Comparison of ENCODE assay signal across 23 cellular contexts in the genomic region with DNA sequence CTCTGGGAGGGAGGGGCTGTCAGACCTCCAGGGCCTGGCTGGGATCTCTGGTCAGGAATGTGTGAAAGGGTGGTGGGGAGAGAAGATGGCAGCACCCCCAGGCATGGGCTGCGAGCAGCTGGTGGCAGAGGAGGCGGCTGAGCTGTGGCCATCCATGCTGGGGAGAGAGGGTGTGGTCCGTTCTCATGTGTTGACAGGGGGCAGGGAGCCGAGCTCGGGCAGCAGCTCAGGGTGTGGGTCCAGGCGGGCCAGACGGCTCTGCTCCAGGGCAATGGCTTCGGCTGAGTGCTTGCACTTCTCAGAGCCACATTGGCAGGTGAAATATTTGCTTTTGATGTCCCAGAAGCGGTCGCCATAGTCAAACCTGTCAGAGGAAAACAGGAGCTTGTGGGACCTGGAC. TPM values are rescaled to one million over a fixed set of nuclear protein-coding genes. Genes with fewer than 3 reads are reported as not detected.
DNase-seq lines count a peak whose midpoint lies in the region; ATAC-seq, FAIRE-seq and TF ChIP-seq lines count a peak whose summit lies in the region.
"Had no signal": no experiment of that assay in that cellular context is flagged by ENCODE, and none has a peak within 500 bp of the region (broad histone marks: within the 10 kb centered on the region; RNA-seq: fewer than 3 reads in every experiment).

No MANE protein-coding gene starts in this region.

- H3K79me2 ChIP-seq in HepG2 (ENCODE audit: insufficient read depth, low read length): no peaks in the 10 kb centered on the region

- POLR2A ChIA-PET in HepG2 (lab: Yijun Ruan, JAX): interaction anchor here (1.2 to 7.2 kb wide), 2 partner anchors 9 to 16 kb away, joined by 3 to 103 read pairs; partner anchors contain the start of gene NEU1

- no peak for TF ChIP-seq RAD21 in HepG2 (CRISPR knock-in tag; IDR thresholded peaks at IDR 0.05)

- no peaks in the 10 kb centered on the region for H3K4me1 Mint-ChIP-seq in activated naive CD4-positive, alpha-beta T cell treated with anti-CD3 and anti-CD28 coated beads for 36 hours (ENCODE audit: low read depth)
- H3K4me1 Mint-ChIP-seq: activated naive CD4-positive, alpha-beta T cell treated with anti-CD3 and anti-CD28 coated beads, Interleukin-2, amount 50 U/mL, for 24 hours; central memory CD8-positive, alpha-beta T cell had no signal

- H3K4me1 ChIP-seq in HepG2 (ENCODE audit: insufficient read depth, low read length) (peaks cover 31% of the 10 kb centered on the region), right lobe of liver (no peaks in the 10 kb centered on the region), kidney (ENCODE audit: control insufficient read depth in 1 of 2, insufficient read depth in 1 of 2, low read depth in 1 of 2, low read length in 2 of 2) (peaks cover 0 to 8% of the 10 kb centered on the region in 2 donors)
- H3K4me1 ChIP-seq: A549, foreskin keratinocyte, right atrium auricular region had no signal

- H3K27ac ChIP-seq in HepG2 (ENCODE audit: extremely low read length, insufficient read depth, low read length) (no peak overlapping the region), right lobe of liver (no peak overlapping the region), kidney (ENCODE audit: low read depth in 2 of 2, low read length in 2 of 2) (no peak overlapping the region)
- H3K27ac ChIP-seq: A549, foreskin keratinocyte, right atrium auricular region had no signal

- WGBS in HepG2 (ENCODE audit: low lambda C conversion rate): 98% methylated on average over 7 of the region's 10 CpGs
- 92% methylated on average over 5 of the region's 10 CpGs for WGBS in right lobe of liver (ENCODE audit: insufficient coverage, low coverage, low lambda C conversion rate, missing lambda C conversion rate)

- H3K27ac Mint-ChIP-seq in activated naive CD4-positive, alpha-beta T cell treated with anti-CD3 and anti-CD28 coated beads for 36 hours: no peak overlapping the region
- H3K27ac Mint-ChIP-seq: activated naive CD4-positive, alpha-beta T cell treated with anti-CD3 and anti-CD28 coated beads, Interleukin-2, amount 50 U/mL, for 24 hours; activated T-cell treated with anti-CD3 and anti-CD28 coated beads, Interleukin-2, amount 50 U/mL, for 72 hours had no signal

- H3K4me3 ChIP-seq in HepG2 (replicated peaks in 1 of 3; ENCODE audit: insufficient read depth in 1 of 3, low read depth in 2 of 3, low read length in 3 of 3) (no peak overlapping the region), right lobe of liver (no peak overlapping the region), kidney (ENCODE audit: low read length in 2 of 2) (no peak overlapping the region)
- H3K4me3 ChIP-seq: A549, lower lobe of right lung, right atrium auricular region had no signal

- TF ChIP-seq POLR2A in HepG2 (IDR thresholded peaks at IDR 0.05; ENCODE audit: insufficient read depth in 1 of 2, low read depth in 2 of 2, low read length in 2 of 2) (no peak), right lobe of liver (IDR thresholded peaks at IDR 0.05) (no peak)

- H3K27me3 ChIP-seq in HepG2 (ENCODE audit: control insufficient read depth in 1 of 2, insufficient read depth in 2 of 2, low read length in 2 of 2): no peaks in the 10 kb centered on the region
- H3K27me3 ChIP-seq in right lobe of liver: no peaks in the 10 kb centered on the region
- H3K27me3 ChIP-seq: foreskin keratinocyte, right atrium auricular region had no signal

- no peak for TF ChIP-seq CTCF in HepG2 (CRISPR knock-in tag; IDR thresholded peaks at IDR 0.05)
- TF ChIP-seq CTCF in right lobe of liver (IDR thresholded peaks at IDR 0.05): no peak
- TF ChIP-seq CTCF in kidney (IDR thresholded peaks at IDR 0.05; ENCODE audit: borderline replicate concordance, extremely low read depth, insufficient read depth): no peak

- no peaks in the 10 kb centered on the region for H4K20me1 ChIP-seq in HepG2 (ENCODE audit: insufficient read depth, low read length)

- H3K36me3 ChIP-seq in HepG2 (replicated peaks in 1 of 2; ENCODE audit: control insufficient read depth in 1 of 2, insufficient read depth in 2 of 2, low read length in 2 of 2) (peaks cover 31 to 51% of the 10 kb centered on the region in 2 experiments), right lobe of liver (peaks cover 0 to 24% (median 8%) of the 10 kb centered on the region in 4 donors), kidney (ENCODE audit: control insufficient read depth in 1 of 2, insufficient read depth in 2 of 2, low read length in 2 of 2) (peaks cover 20 to 34% of the 10 kb centered on the region in 2 donors)

- H2AFZ ChIP-seq in HepG2 (ENCODE audit: low read length): no peak overlapping the region

- TF ChIP-seq EP300 in HepG2 (IDR thresholded peaks at IDR 0.05; ENCODE audit: low read depth in 2 of 2, low read length in 2 of 2) (no peak), HepG2 (CRISPR knock-in tag; IDR thresholded peaks at IDR 0.05; ENCODE audit: borderline replicate concordance) (no peak)

- FAIRE-seq in HepG2 (lab: Jason Lieb, UNC): no peak
- no peak for FAIRE-seq in kidney (lab: Jason Lieb, UNC)
- FAIRE-seq: A549 had no signal

- DNase-seq in HepG2 (ENCODE audit: low spot score) (no peak), right lobe of liver (no peak), kidney (peak; percentile 66), NCI-H146 (lab: John Stamatoyannopoulos, UW) (no peak), left ventricle myocardium superior (no peak)
- no peak for DNase-seq in activated naive CD4-positive, alpha-beta T cell treated with anti-CD3 and anti-CD28 coated beads for 36 hours
- DNase-seq: activated CD4-positive, CD25-positive, alpha-beta regulatory T cell treated with anti-CD3 and anti-CD28 coated beads, Interleukin-2, amount 50 U/mL, for 72 hours; activated T-cell treated with anti-CD3 and anti-CD28 coated beads, Interleukin-2, amount 50 U/mL, for 72 hours; aorta; GF-D8; hippocampal formation; lower lobe of right lung; NCI-H1694; NCI-H2171 treated with DMSO at 0.1 percent for 48 hours; NCI-H69; SHP77; stimulated activated CD8-positive, alpha-beta memory T cell treated with anti-CD3 and anti-CD28 coated beads, Interleukin-4, amount 100 ng/mL, for 48 hours had no signal

- no peak overlapping the region for H3K4me3 Mint-ChIP-seq in activated naive CD4-positive, alpha-beta T cell treated with anti-CD3 and anti-CD28 coated beads for 36 hours
- H3K4me3 Mint-ChIP-seq: activated naive CD4-positive, alpha-beta T cell treated with anti-CD3 and anti-CD28 coated beads, Interleukin-2, amount 50 U/mL, for 24 hours; activated T-cell treated with anti-CD3 and anti-CD28 coated beads, Interleukin-2, amount 50 U/mL, for 72 hours; central memory CD8-positive, alpha-beta T cell had no signal

- BruUV-seq in HepG2 (replicated peaks; lab: Mats Ljungman, UMichigan): TSS peak; percentile 77

- no peaks in the 10 kb centered on the region for H3K27me3 Mint-ChIP-seq in activated naive CD4-positive, alpha-beta T cell treated with anti-CD3 and anti-CD28 coated beads for 36 hours (ENCODE audit: low read depth)
- H3K27me3 Mint-ChIP-seq: activated naive CD4-positive, alpha-beta T cell treated with anti-CD3 and anti-CD28 coated beads, Interleukin-2, amount 50 U/mL, for 24 hours; central memory CD8-positive, alpha-beta T cell had no signal

- ATAC-seq in HepG2: no peak
- no peak for ATAC-seq in right lobe of liver
- ATAC-seq in left ventricle myocardium superior: no peak
- ATAC-seq: A549; activated T-cell treated with anti-CD3 and anti-CD28 coated beads, Interleukin-2, amount 50 U/mL, for 72 hours; lower lobe of right lung had no signal

- no peaks in the 10 kb centered on the region for H3K9me3 Mint-ChIP-seq in activated naive CD4-positive, alpha-beta T cell treated with anti-CD3 and anti-CD28 coated beads for 36 hours
- H3K9me3 Mint-ChIP-seq: activated naive CD4-positive, alpha-beta T cell treated with anti-CD3 and anti-CD28 coated beads, Interleukin-2, amount 50 U/mL, for 24 hours; activated T-cell treated with anti-CD3 and anti-CD28 coated beads, Interleukin-2, amount 50 U/mL, for 72 hours; central memory CD8-positive, alpha-beta T cell had no signal

- H3K9me3 ChIP-seq in HepG2 (ENCODE audit: low read length): no peaks in the 10 kb centered on the region
- H3K9me3 ChIP-seq in right lobe of liver: no peaks in the 10 kb centered on the region
- no peaks in the 10 kb centered on the region for H3K9me3 ChIP-seq in kidney (ENCODE audit: control insufficient read depth in 1 of 2, low read length in 2 of 2)
- H3K9me3 ChIP-seq: A549, lower lobe of right lung, right atrium auricular region had no signal

- CTCF ChIA-PET in HepG2 (lab: Yijun Ruan, JAX; ENCODE audit: low intra/inter-chr PET ratio, low total read pairs): no interaction called here
- CTCF ChIA-PET in activated naive CD4-positive, alpha-beta T cell treated with anti-CD3 and anti-CD28 coated beads for 36 hours (lab: Charles Lee): interaction anchor here (0.6 to 1.1 kb wide), 3 partner anchors 9 to 219 kb away, joined by 3 read pairs; partner anchors contain the start of gene C6orf47

- no peak overlapping the region for H3K4me2 ChIP-seq in HepG2 (ENCODE audit: low read depth, low read length)
- H3K4me2 ChIP-seq: A549 had no signal

- H3K9ac ChIP-seq in HepG2 (ENCODE audit: insufficient read depth, low read depth, low read length) (no peak overlapping the region), kidney (ENCODE audit: low read length in 2 of 2) (no peak overlapping the region)

- intact Hi-C loops in HepG2 (cut with micrococcal nuclease; ENCODE audit: unreplicated experiment) (no loop called here), right lobe of liver (cut with DNase I) (loop anchor here in 1 of 2 donors (10.0 kb wide), 1 partner anchor 205 kb away; no protein-coding TSS in a partner anchor), kidney (cut with DNase I) (no loop called here), left ventricle myocardium superior (cut with micrococcal nuclease) (no loop called here)
- intact Hi-C loops in activated naive CD4-positive, alpha-beta T cell treated with anti-CD3 and anti-CD28 coated beads for 36 hours (cut with micrococcal nuclease): no loop called here

- in situ Hi-C loops in HepG2 (cut with HindIII; ENCODE audit: extremely low pct_ligation_motif_present, low pct_unique_long_range_greater_than_20kb): no loop called here

- peaks cover 12% of the 10 kb centered on the region for H3K36me3 Mint-ChIP-seq in activated naive CD4-positive, alpha-beta T cell treated with anti-CD3 and anti-CD28 coated beads for 36 hours (ENCODE audit: low read depth)

RNA-seq across cellular contexts. Expression of gene SLC44A4, which starts 1.1 kb away (rescaled TPM):
- total RNA-seq in HepG2 (2016; rRNA removed; fragmentation: Illumina TruSeq; extraction: Trizol) (5.6 and 5.9 TPM in 2 replicates), right lobe of liver (under 1 TPM in 2 of 6 experiments, not detected in 4; 0.09 to 0.25 TPM), kidney (137 TPM), left ventricle myocardium superior (not detected)
- total RNA-seq in HepG2 (2016; cell fraction: cytosol; rRNA removed; fragmentation: Illumina TruSeq; extraction: Trizol; ENCODE audit: low read depth): 3.4 and 6.6 TPM in 2 replicates
- 4.8 and 8.3 TPM in 2 replicates for total RNA-seq in HepG2 (2016; cell fraction: insoluble cytoplasmic fraction; rRNA removed; fragmentation: Illumina TruSeq; extraction: Trizol)
- total RNA-seq in HepG2 (2016; cell fraction: membrane; rRNA removed; fragmentation: Illumina TruSeq; extraction: Trizol): 6.1 and 6.6 TPM in 2 replicates
- 4.4 TPM in 2 replicates for total RNA-seq in HepG2 (2016; cell fraction: nucleus; rRNA removed; fragmentation: Illumina TruSeq; extraction: Trizol)
- polyA plus RNA-seq in HepG2 (2011; rRNA removed) (3.5 and 3.6 TPM in 2 replicates), kidney (ENCODE audit: insufficient read depth, low read depth, low replicate concordance) (37.4 TPM)
- polyA plus RNA-seq in HepG2 (2011; cell fraction: cytosol; rRNA removed): 3.2 and 3.7 TPM in 2 replicates
- polyA plus RNA-seq in HepG2 (2011; cell fraction: nucleus; rRNA removed): 2.9 and 3.6 TPM in 2 replicates
- polyA plus RNA-seq in HepG2 (2012): 1.8 and 3.2 TPM in 2 replicates
- 3.9 and 4.5 TPM in 2 replicates for polyA plus RNA-seq in HepG2 (2016; cell fraction: cytosol; fragmentation: Illumina TruSeq; extraction: Trizol; ENCODE audit: low read depth)
- polyA plus RNA-seq in HepG2 (2016; cell fraction: insoluble cytoplasmic fraction; fragmentation: Illumina TruSeq; extraction: Trizol; ENCODE audit: low read depth): 5.7 and 6.7 TPM in 2 replicates
- 5.8 and 6.2 TPM in 2 replicates for polyA plus RNA-seq in HepG2 (2016; cell fraction: membrane; fragmentation: Illumina TruSeq; extraction: Trizol; ENCODE audit: low read depth)
- 10.4 and 12.4 TPM in 2 replicates for polyA plus RNA-seq in HepG2 (2016; cell fraction: nucleus; fragmentation: Illumina TruSeq; extraction: Trizol; ENCODE audit: insufficient read depth, low read depth)
- 4.9 TPM in 1 of 2 replicates, not detected in the other for polyA minus RNA-seq in HepG2 (2011; rRNA and poly(A)+ RNA removed; ENCODE audit: low replicate concordance)
- polyA minus RNA-seq in HepG2 (2011; cell fraction: cytosol; rRNA and poly(A)+ RNA removed): 0.97 and 0.99 TPM in 2 replicates
- 1.6 and 2.2 TPM in 2 replicates for polyA minus RNA-seq in HepG2 (2011; cell fraction: nucleus; rRNA and poly(A)+ RNA removed)
- total RNA-seq in activated naive CD4-positive, alpha-beta T cell treated with anti-CD3 and anti-CD28 coated beads for 36 hours: under 1 TPM in 1 of 2 experiments, not detected in 1; 0.10 TPM
- total RNA-seq: right atrium auricular region had no signal

RNA-seq across cellular contexts. Expression of gene NEU1, which starts 17.3 kb away (rescaled TPM):
- total RNA-seq in HepG2 (2016; rRNA removed; fragmentation: Illumina TruSeq; extraction: Trizol) (139 and 297 TPM in 2 replicates), right lobe of liver (10 to 100 TPM; 20.3 to 44.8 (median 34.1) TPM), kidney (66.9 TPM), left ventricle myocardium superior (24.9 TPM)
- 49.1 and 49.3 TPM in 2 replicates for total RNA-seq in HepG2 (2016; cell fraction: cytosol; rRNA removed; fragmentation: Illumina TruSeq; extraction: Trizol; ENCODE audit: low read depth)
- total RNA-seq in HepG2 (2016; cell fraction: insoluble cytoplasmic fraction; rRNA removed; fragmentation: Illumina TruSeq; extraction: Trizol): 132 and 314 TPM in 2 replicates
- 93.8 and 98.2 TPM in 2 replicates for total RNA-seq in HepG2 (2016; cell fraction: membrane; rRNA removed; fragmentation: Illumina TruSeq; extraction: Trizol)
- total RNA-seq in HepG2 (2016; cell fraction: nucleus; rRNA removed; fragmentation: Illumina TruSeq; extraction: Trizol): 237 and 274 TPM in 2 replicates
- polyA plus RNA-seq in HepG2 (2011; rRNA removed) (202 and 215 TPM in 2 replicates), kidney (ENCODE audit: insufficient read depth, low read depth, low replicate concordance) (131 TPM)
- 195 and 257 TPM in 2 replicates for polyA plus RNA-seq in HepG2 (2011; cell fraction: cytosol; rRNA removed)
- polyA plus RNA-seq in HepG2 (2011; cell fraction: nucleus; rRNA removed): 110 and 111 TPM in 2 replicates
- 88.7 and 96.9 TPM in 2 replicates for polyA plus RNA-seq in HepG2 (2012)
- 46.5 and 46.6 TPM in 2 replicates for polyA plus RNA-seq in HepG2 (2016; cell fraction: cytosol; fragmentation: Illumina TruSeq; extraction: Trizol; ENCODE audit: low read depth)
- polyA plus RNA-seq in HepG2 (2016; cell fraction: insoluble cytoplasmic fraction; fragmentation: Illumina TruSeq; extraction: Trizol; ENCODE audit: low read depth): 114 and 120 TPM in 2 replicates
- 67.2 and 70.7 TPM in 2 replicates for polyA plus RNA-seq in HepG2 (2016; cell fraction: membrane; fragmentation: Illumina TruSeq; extraction: Trizol; ENCODE audit: low read depth)
- 367 and 386 TPM in 2 replicates for polyA plus RNA-seq in HepG2 (2016; cell fraction: nucleus; fragmentation: Illumina TruSeq; extraction: Trizol; ENCODE audit: insufficient read depth, low read depth)
- 35.2 and 243 TPM in 2 replicates for polyA minus RNA-seq in HepG2 (2011; rRNA and poly(A)+ RNA removed; ENCODE audit: low replicate concordance)
- 76.7 and 85.5 TPM in 2 replicates for polyA minus RNA-seq in HepG2 (2011; cell fraction: cytosol; rRNA and poly(A)+ RNA removed)
- polyA minus RNA-seq in HepG2 (2011; cell fraction: nucleus; rRNA and poly(A)+ RNA removed): 40.9 and 43.8 TPM in 2 replicates
- 1 to 10 TPM; 8.4 to 9.2 TPM for total RNA-seq in activated naive CD4-positive, alpha-beta T cell treated with anti-CD3 and anti-CD28 coated beads for 36 hours

RNA-seq across cellular contexts. Expression of gene EHMT2, which starts 17.6 kb away (rescaled TPM):
- total RNA-seq in HepG2 (2016; rRNA removed; fragmentation: Illumina TruSeq; extraction: Trizol): 43.5 and 69.2 TPM in 2 replicates
- total RNA-seq in HepG2 (2016; cell fraction: cytosol; rRNA removed; fragmentation: Illumina TruSeq; extraction: Trizol; ENCODE audit: low read depth): 14.1 and 15.2 TPM in 2 replicates
- total RNA-seq in HepG2 (2016; cell fraction: insoluble cytoplasmic fraction; rRNA removed; fragmentation: Illumina TruSeq; extraction: Trizol): 34.4 and 70.7 TPM in 2 replicates
- total RNA-seq in HepG2 (2016; cell fraction: membrane; rRNA removed; fragmentation: Illumina TruSeq; extraction: Trizol): 29.3 and 33.1 TPM in 2 replicates
- 46.1 and 48.0 TPM in 2 replicates for total RNA-seq in HepG2 (2016; cell fraction: nucleus; rRNA removed; fragmentation: Illumina TruSeq; extraction: Trizol)
- 51.2 and 55.2 TPM in 2 replicates for polyA plus RNA-seq in HepG2 (2011; rRNA removed)
- 29.3 and 36.1 TPM in 2 replicates for polyA plus RNA-seq in HepG2 (2011; cell fraction: cytosol; rRNA removed)
- polyA plus RNA-seq in HepG2 (2011; cell fraction: nucleus; rRNA removed): 180 and 272 TPM in 2 replicates
- polyA plus RNA-seq in HepG2 (2012): 37.6 and 43.1 TPM in 2 replicates
- 8.3 and 9.2 TPM in 2 replicates for polyA plus RNA-seq in HepG2 (2016; cell fraction: cytosol; fragmentation: Illumina TruSeq; extraction: Trizol; ENCODE audit: low read depth)
- 36.0 and 58.3 TPM in 2 replicates for polyA plus RNA-seq in HepG2 (2016; cell fraction: insoluble cytoplasmic fraction; fragmentation: Illumina TruSeq; extraction: Trizol; ENCODE audit: low read depth)
- 16.5 and 18.3 TPM in 2 replicates for polyA plus RNA-seq in HepG2 (2016; cell fraction: membrane; fragmentation: Illumina TruSeq; extraction: Trizol; ENCODE audit: low read depth)
- 122 and 136 TPM in 2 replicates for polyA plus RNA-seq in HepG2 (2016; cell fraction: nucleus; fragmentation: Illumina TruSeq; extraction: Trizol; ENCODE audit: insufficient read depth, low read depth)
- polyA minus RNA-seq in HepG2 (2011; rRNA and poly(A)+ RNA removed; ENCODE audit: low replicate concordance): 74.1 and 111 TPM in 2 replicates
- 26.2 and 33.8 TPM in 2 replicates for polyA minus RNA-seq in HepG2 (2011; cell fraction: cytosol; rRNA and poly(A)+ RNA removed)
- 24.3 and 26.9 TPM in 2 replicates for polyA minus RNA-seq in HepG2 (2011; cell fraction: nucleus; rRNA and poly(A)+ RNA removed)
- 10 to 100 TPM; 10.7 to 20.1 (median 13.3) TPM for total RNA-seq in right lobe of liver
- total RNA-seq in kidney: 40.5 TPM
- polyA plus RNA-seq in kidney (ENCODE audit: insufficient read depth, low read depth, low replicate concordance): 35.3 TPM
- total RNA-seq in left ventricle myocardium superior: 17.1 TPM
- total RNA-seq in activated naive CD4-positive, alpha-beta T cell treated with anti-CD3 and anti-CD28 coated beads for 36 hours: 10 to 100 TPM; 33.0 to 37.3 TPM

RNA-seq across cellular contexts. Expression of gene ZBTB12, which starts 22.0 kb away (rescaled TPM):
- total RNA-seq in HepG2 (2016; rRNA removed; fragmentation: Illumina TruSeq; extraction: Trizol): 6.0 and 6.8 TPM in 2 replicates
- 1.6 and 1.7 TPM in 2 replicates for total RNA-seq in HepG2 (2016; cell fraction: cytosol; rRNA removed; fragmentation: Illumina TruSeq; extraction: Trizol; ENCODE audit: low read depth)
- total RNA-seq in HepG2 (2016; cell fraction: insoluble cytoplasmic fraction; rRNA removed; fragmentation: Illumina TruSeq; extraction: Trizol): 6.0 and 7.4 TPM in 2 replicates
- total RNA-seq in HepG2 (2016; cell fraction: membrane; rRNA removed; fragmentation: Illumina TruSeq; extraction: Trizol): 5.7 and 5.8 TPM in 2 replicates
- 3.1 and 3.9 TPM in 2 replicates for total RNA-seq in HepG2 (2016; cell fraction: nucleus; rRNA removed; fragmentation: Illumina TruSeq; extraction: Trizol)
- polyA plus RNA-seq in HepG2 (2011; rRNA removed): 4.8 and 7.3 TPM in 2 replicates
- polyA plus RNA-seq in HepG2 (2011; cell fraction: cytosol; rRNA removed): 3.7 and 5.8 TPM in 2 replicates
- polyA plus RNA-seq in HepG2 (2011; cell fraction: nucleus; rRNA removed): 6.9 and 7.3 TPM in 2 replicates
- 8.0 and 9.2 TPM in 2 replicates for polyA plus RNA-seq in HepG2 (2012)
- polyA plus RNA-seq in HepG2 (2016; cell fraction: cytosol; fragmentation: Illumina TruSeq; extraction: Trizol; ENCODE audit: low read depth): 2.7 and 3.0 TPM in 2 replicates
- polyA plus RNA-seq in HepG2 (2016; cell fraction: insoluble cytoplasmic fraction; fragmentation: Illumina TruSeq; extraction: Trizol; ENCODE audit: low read depth): 14.0 and 15.9 TPM in 2 replicates
- 6.6 and 9.0 TPM in 2 replicates for polyA plus RNA-seq in HepG2 (2016; cell fraction: membrane; fragmentation: Illumina TruSeq; extraction: Trizol; ENCODE audit: low read depth)
- polyA plus RNA-seq in HepG2 (2016; cell fraction: nucleus; fragmentation: Illumina TruSeq; extraction: Trizol; ENCODE audit: insufficient read depth, low read depth): 10.6 and 12.2 TPM in 2 replicates
- polyA minus RNA-seq in HepG2 (2011; rRNA and poly(A)+ RNA removed; ENCODE audit: low replicate concordance): 12.3 and 22.9 TPM in 2 replicates
- polyA minus RNA-seq in HepG2 (2011; cell fraction: cytosol; rRNA and poly(A)+ RNA removed): 6.7 and 6.9 TPM in 2 replicates
- polyA minus RNA-seq in HepG2 (2011; cell fraction: nucleus; rRNA and poly(A)+ RNA removed): 3.7 and 4.5 TPM in 2 replicates
- total RNA-seq in right lobe of liver: under 1 TPM in 5 of 6 experiments, not detected in 1; 0.25 to 0.82 (median 0.51) TPM
- 3.4 TPM for total RNA-seq in kidney
- polyA plus RNA-seq in kidney (ENCODE audit: insufficient read depth, low read depth, low replicate concordance): 2.5 TPM
- 3.3 TPM for total RNA-seq in left ventricle myocardium superior
- total RNA-seq in activated naive CD4-positive, alpha-beta T cell treated with anti-CD3 and anti-CD28 coated beads for 36 hours: under 1 TPM; 0.57 to 0.69 TPM

RNA-seq across cellular contexts. Expression of gene C2, which starts 47.6 kb away (rescaled TPM):
- total RNA-seq in HepG2 (2016; rRNA removed; fragmentation: Illumina TruSeq; extraction: Trizol): 70.9 and 165 TPM in 2 replicates
- total RNA-seq in HepG2 (2016; cell fraction: cytosol; rRNA removed; fragmentation: Illumina TruSeq; extraction: Trizol; ENCODE audit: low read depth): 13.2 and 15.8 TPM in 2 replicates
- 59.3 and 162 TPM in 2 replicates for total RNA-seq in HepG2 (2016; cell fraction: insoluble cytoplasmic fraction; rRNA removed; fragmentation: Illumina TruSeq; extraction: Trizol)
- total RNA-seq in HepG2 (2016; cell fraction: membrane; rRNA removed; fragmentation: Illumina TruSeq; extraction: Trizol): 25.4 and 27.2 TPM in 2 replicates
- total RNA-seq in HepG2 (2016; cell fraction: nucleus; rRNA removed; fragmentation: Illumina TruSeq; extraction: Trizol): 122 and 155 TPM in 2 replicates
- polyA plus RNA-seq in HepG2 (2011; rRNA removed): 307 and 450 TPM in 2 replicates
- polyA plus RNA-seq in HepG2 (2011; cell fraction: cytosol; rRNA removed): 311 and 377 TPM in 2 replicates
- polyA plus RNA-seq in HepG2 (2011; cell fraction: nucleus; rRNA removed): 302 and 372 TPM in 2 replicates
- polyA plus RNA-seq in HepG2 (2012): 396 and 449 TPM in 2 replicates
- polyA plus RNA-seq in HepG2 (2016; cell fraction: cytosol; fragmentation: Illumina TruSeq; extraction: Trizol; ENCODE audit: low read depth): 15.6 and 16.1 TPM in 2 replicates
- polyA plus RNA-seq in HepG2 (2016; cell fraction: insoluble cytoplasmic fraction; fragmentation: Illumina TruSeq; extraction: Trizol; ENCODE audit: low read depth): 54.0 and 67.9 TPM in 2 replicates
- polyA plus RNA-seq in HepG2 (2016; cell fraction: membrane; fragmentation: Illumina TruSeq; extraction: Trizol; ENCODE audit: low read depth): 22.0 and 23.6 TPM in 2 replicates
- polyA plus RNA-seq in HepG2 (2016; cell fraction: nucleus; fragmentation: Illumina TruSeq; extraction: Trizol; ENCODE audit: insufficient read depth, low read depth): 194 and 212 TPM in 2 replicates
- 0.58 and 518 TPM in 2 replicates for polyA minus RNA-seq in HepG2 (2011; rRNA and poly(A)+ RNA removed; ENCODE audit: low replicate concordance)
- polyA minus RNA-seq in HepG2 (2011; cell fraction: cytosol; rRNA and poly(A)+ RNA removed): 120 and 232 TPM in 2 replicates
- 89.4 and 148 TPM in 2 replicates for polyA minus RNA-seq in HepG2 (2011; cell fraction: nucleus; rRNA and poly(A)+ RNA removed)
- total RNA-seq in right lobe of liver: 100 to 1,000 TPM; 309 to 739 (median 533) TPM
- total RNA-seq in kidney: 38.7 TPM
- polyA plus RNA-seq in kidney (ENCODE audit: insufficient read depth, low read depth, low replicate concordance): 84.0 TPM
- 5.8 TPM for total RNA-seq in left ventricle myocardium superior
- 1 to 10 TPM; 1.6 to 2.1 TPM for total RNA-seq in activated naive CD4-positive, alpha-beta T cell treated with anti-CD3 and anti-CD28 coated beads for 36 hours
- total RNA-seq: epithelial cell of proximal tubule, foreskin keratinocyte had no signal

Comparison
In these comparisons a context has a peak if more than half of its experiments do, and no peak if none do; other contexts are left out.
1. RNA of gene SLC44A4, which starts 1.1 kb away (total RNA-seq): 137 TPM in kidney (single experiment); 3.4 to 8.3 TPM in HepG2, 0.09 to 0.25 TPM in right lobe of liver, 0.10 TPM in activated naive CD4-positive, alpha-beta T cell treated with anti-CD3 and anti-CD28 coated beads for 36 hours and not detected in left ventricle myocardium superior (single experiment); every median in the first group is over 10 times any median in the second.